In the genomic region with DNA sequence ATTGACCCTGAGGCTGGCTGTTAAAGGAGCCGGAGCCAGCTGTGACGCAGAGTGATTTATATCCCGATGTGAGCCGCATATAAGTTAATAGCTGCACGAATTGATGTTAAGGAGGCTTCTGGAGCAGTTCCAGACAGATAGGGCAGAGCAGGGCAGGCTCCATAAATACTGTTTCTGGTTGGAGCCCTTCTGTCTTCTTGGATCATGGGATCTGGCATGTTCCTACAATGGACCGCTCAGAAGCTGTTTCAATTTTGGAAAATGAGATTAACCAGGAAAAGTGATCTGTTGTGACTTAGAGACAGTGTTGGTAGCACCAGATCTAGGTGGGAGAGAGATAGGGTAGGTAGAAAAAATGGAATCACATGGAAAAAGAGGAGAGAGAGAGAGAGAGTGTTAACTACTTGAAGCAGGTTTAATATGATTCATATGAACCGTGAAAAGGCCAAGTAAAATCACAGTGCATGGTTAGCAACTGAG, we compare ENCODE assay signal across 1 cellular context.
TF ChIP-seq lines count a peak whose summit lies in the region.

No MANE protein-coding gene starts in this region.

TF ChIP-seq in IMR-90, 13 proteins besides CTCF, POLR2A, EP300 and RAD21:
- TF ChIP-seq BHLHE40 (IDR thresholded peaks at IDR 0.05; ENCODE audit: low read depth, low read length): no peak
